Comparison of ENCODE assay signal across 8 cellular contexts in the genomic region with DNA sequence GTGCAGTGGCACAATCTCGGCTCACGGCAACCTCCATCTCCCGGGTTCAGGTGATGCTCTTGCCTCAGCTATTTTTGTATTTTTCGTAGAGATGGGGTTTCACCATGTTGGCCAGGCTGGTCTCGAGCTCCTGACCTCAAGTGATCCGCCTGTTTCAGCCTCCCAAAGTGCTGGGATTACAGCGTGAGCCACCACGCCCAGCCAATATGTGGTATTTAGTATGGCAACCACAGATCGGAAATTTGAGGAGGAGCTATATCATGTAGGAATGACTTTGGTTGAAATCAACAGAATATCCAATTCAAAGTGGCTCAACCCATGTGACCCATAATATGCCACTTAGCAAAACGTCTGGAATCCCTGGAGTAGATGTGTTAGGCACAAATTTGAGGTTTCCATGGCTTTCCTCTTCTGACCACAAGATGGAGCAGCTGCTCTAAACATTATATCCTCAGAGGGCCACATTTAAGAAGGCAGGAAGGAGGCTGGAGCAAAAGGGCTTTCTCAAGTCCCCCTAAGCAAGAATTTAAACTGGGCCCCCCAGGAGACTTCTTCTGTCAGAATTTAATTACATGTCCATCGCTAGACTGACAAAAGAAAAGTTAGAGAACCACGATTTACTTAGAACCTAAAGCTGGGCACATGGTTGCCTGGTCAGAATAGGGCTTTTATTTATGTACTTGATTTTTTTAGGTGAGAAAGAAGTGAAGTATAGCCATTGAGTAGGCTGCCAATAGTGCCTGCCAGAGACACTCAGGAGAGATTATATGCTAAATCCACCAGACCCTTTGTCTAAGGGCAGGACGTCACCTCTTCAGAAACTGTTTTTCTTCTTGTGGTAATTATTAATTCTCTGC. TPM values are rescaled to one million over a fixed set of nuclear protein-coding genes. Genes with fewer than 3 reads are reported as not detected.
DNase-seq lines count a peak whose midpoint lies in the region; ATAC-seq, FAIRE-seq and TF ChIP-seq lines count a peak whose summit lies in the region.

No MANE protein-coding gene starts in this region.

- peak; percentile 87 for FAIRE-seq in HepG2 (lab: Jason Lieb, UNC)

- H2AFZ ChIP-seq in ACC112 (ENCODE audit: low read length, unreplicated experiment), result peak overlapping the region; percentile 26
- H2AFZ ChIP-seq in HepG2 (ENCODE audit: low read length), result no peak overlapping the region

- no peak for TF ChIP-seq POLR2A in HepG2 (IDR thresholded peaks at IDR 0.05; ENCODE audit: insufficient read depth in 1 of 2, low read depth in 2 of 2, low read length in 2 of 2)

- 39% methylated on average over 13 of the region's 13 CpGs for WGBS in HepG2 (ENCODE audit: low lambda C conversion rate)

- DNase-seq in NCI-H146 treated with DMSO at 0.1 percent for 48 hours (lab: John Stamatoyannopoulos, UW; ENCODE audit: unreplicated experiment), result peak; percentile 64
- DNase-seq in SKM-1 (lab: John Stamatoyannopoulos, UW; ENCODE audit: unreplicated experiment), result peak; percentile 78
- peak; percentile 84 for DNase-seq in choroid plexus epithelial cell (ENCODE audit: low read depth)
- DNase-seq in HepG2 (ENCODE audit: low spot score), result peak; percentile 71
- DNase-seq in stimulated activated naive CD4-positive, alpha-beta T cell treated with Interleukin-2 at 50 U/mL for 16 hours (lab: John Stamatoyannopoulos, UW), result peak; percentile 5
- DNase-seq in cerebellar nuclear complex (lab: John Stamatoyannopoulos, UW), result no peak

- H3K27ac ChIP-seq in ACC112 (ENCODE audit: low read depth, low read length) (no peak overlapping the region), HepG2 (ENCODE audit: extremely low read length, insufficient read depth, low read length) (no peak overlapping the region)

- no peaks in the 10 kb centered on the region for H3K4me1 ChIP-seq in ACC112 (ENCODE audit: control insufficient read depth, insufficient read depth, low read length, unreplicated experiment)
- 0 out of 2 replicates have a peak, but pooled peaks cover 4% of the 10 kb centered on the region for H3K4me1 ChIP-seq in HepG2 (ENCODE audit: insufficient read depth, low read length)

- TF ChIP-seq CTCF in GM12873 (IDR thresholded peaks at IDR 0.05; ENCODE audit: insufficient read depth, low read depth, low read length, missing control alignments) (peak; percentile 89), choroid plexus epithelial cell (conservative IDR thresholded peaks at IDR 0.05; ENCODE audit: low read depth, low read length) (peak; percentile 90), HepG2 (CRISPR knock-in tag; IDR thresholded peaks at IDR 0.05) (peak; percentile 90)

- no peaks in the 10 kb centered on the region for H3K9me3 ChIP-seq in HepG2 (ENCODE audit: low read length)

- H3K27me3 ChIP-seq in ACC112 (ENCODE audit: insufficient read depth, low read length) (no peaks in the 10 kb centered on the region), HepG2 (ENCODE audit: control insufficient read depth in 1 of 2, insufficient read depth in 2 of 2, low read length in 2 of 2) (no peaks in the 10 kb centered on the region)

- H3K36me3 ChIP-seq in ACC112 (ENCODE audit: insufficient read depth, low read length) (no peaks in the 10 kb centered on the region), HepG2 (replicated peaks in 1 of 2; ENCODE audit: control insufficient read depth in 1 of 2, insufficient read depth in 2 of 2, low read length in 2 of 2) (no peaks in the 10 kb centered on the region)

- ATAC-seq in HepG2, result peak; percentile 89

- in situ Hi-C loops in HepG2 (cut with HindIII; ENCODE audit: extremely low pct_ligation_motif_present, low pct_unique_long_range_greater_than_20kb), result loop anchor here (25.0 kb wide), 1 partner anchor 727 kb away; no protein-coding TSS in a partner anchor

- no peaks in the 10 kb centered on the region for H3K79me2 ChIP-seq in ACC112 (ENCODE audit: control insufficient read depth, insufficient read depth, low read length, unreplicated experiment)
- H3K79me2 ChIP-seq in HepG2 (ENCODE audit: insufficient read depth, low read length), result no peaks in the 10 kb centered on the region

- no TSS peak for BruUV-seq in HepG2 (replicated peaks; lab: Mats Ljungman, UMichigan)

- no peak overlapping the region for H3K4me3 ChIP-seq in ACC112 (ENCODE audit: low read depth, low read length)
- no peak overlapping the region for H3K4me3 ChIP-seq in choroid plexus epithelial cell (ENCODE audit: low read depth, low read length)
- no peak overlapping the region for H3K4me3 ChIP-seq in HepG2 (replicated peaks in 1 of 3; ENCODE audit: insufficient read depth in 1 of 3, low read depth in 2 of 3, low read length in 3 of 3)

- H3K4me2 ChIP-seq in HepG2 (ENCODE audit: low read depth, low read length), result no peak overlapping the region

- POLR2A ChIA-PET in HepG2 (lab: Yijun Ruan, JAX), result interaction anchor here (1.5 kb wide), 1 partner anchor 10 kb away, joined by 4 read pairs; no protein-coding TSS in a partner anchor

- intact Hi-C loops in HepG2 (cut with micrococcal nuclease; ENCODE audit: unreplicated experiment), result loop anchor here (1.0 to 5.0 kb wide), 4 partner anchors 82 to 471 kb away; a partner anchor contains a TSS

- TF ChIP-seq RAD21 in HepG2 (CRISPR knock-in tag; IDR thresholded peaks at IDR 0.05), result peak; percentile 65

- H4K20me1 ChIP-seq in HepG2 (ENCODE audit: insufficient read depth, low read length), result no peaks in the 10 kb centered on the region

- CTCF ChIA-PET in HepG2 (lab: Yijun Ruan, JAX; ENCODE audit: low intra/inter-chr PET ratio, low total read pairs), result interaction anchor here (1.1 to 3.3 kb wide), 4 partner anchors 133 to 478 kb away, joined by 3 to 43 read pairs (median 4); no protein-coding TSS in a partner anchor

- H3K9ac ChIP-seq in HepG2 (ENCODE audit: insufficient read depth, low read depth, low read length), result no peak overlapping the region

- no peak for TF ChIP-seq EP300 in HepG2 (IDR thresholded peaks at IDR 0.05; ENCODE audit: low read depth in 2 of 2, low read length in 2 of 2)
- no peak for TF ChIP-seq EP300 in HepG2 (CRISPR knock-in tag; IDR thresholded peaks at IDR 0.05; ENCODE audit: borderline replicate concordance)

TF ChIP-seq in HepG2, 621 proteins besides CTCF, POLR2A, EP300 and RAD21 (continues in another document):
- TF ChIP-seq, protein P1, sequence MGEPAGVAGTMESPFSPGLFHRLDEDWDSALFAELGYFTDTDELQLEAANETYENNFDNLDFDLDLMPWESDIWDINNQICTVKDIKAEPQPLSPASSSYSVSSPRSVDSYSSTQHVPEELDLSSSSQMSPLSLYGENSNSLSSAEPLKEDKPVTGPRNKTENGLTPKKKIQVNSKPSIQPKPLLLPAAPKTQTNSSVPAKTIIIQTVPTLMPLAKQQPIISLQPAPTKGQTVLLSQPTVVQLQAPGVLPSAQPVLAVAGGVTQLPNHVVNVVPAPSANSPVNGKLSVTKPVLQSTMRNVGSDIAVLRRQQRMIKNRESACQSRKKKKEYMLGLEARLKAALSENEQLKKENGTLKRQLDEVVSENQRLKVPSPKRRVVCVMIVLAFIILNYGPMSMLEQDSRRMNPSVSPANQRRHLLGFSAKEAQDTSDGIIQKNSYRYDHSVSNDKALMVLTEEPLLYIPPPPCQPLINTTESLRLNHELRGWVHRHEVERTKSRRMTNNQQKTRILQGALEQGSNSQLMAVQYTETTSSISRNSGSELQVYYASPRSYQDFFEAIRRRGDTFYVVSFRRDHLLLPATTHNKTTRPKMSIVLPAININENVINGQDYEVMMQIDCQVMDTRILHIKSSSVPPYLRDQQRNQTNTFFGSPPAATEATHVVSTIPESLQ (CRISPR knock-in tag; conservative IDR thresholded peaks at IDR 0.05), result no peak
- TF ChIP-seq, protein P2, sequence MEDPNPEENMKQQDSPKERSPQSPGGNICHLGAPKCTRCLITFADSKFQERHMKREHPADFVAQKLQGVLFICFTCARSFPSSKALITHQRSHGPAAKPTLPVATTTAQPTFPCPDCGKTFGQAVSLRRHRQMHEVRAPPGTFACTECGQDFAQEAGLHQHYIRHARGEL (CRISPR knock-in tag; IDR thresholded peaks at IDR 0.05), result no peak
- TF ChIP-seq CBX2 (IDR thresholded peaks at IDR 0.05; ENCODE audit: low read depth, low read length), result no peak
- no peak for TF ChIP-seq CBX2 (CRISPR knock-in tag; IDR thresholded peaks at IDR 0.05; ENCODE audit: low read depth)
- TF ChIP-seq SMAD3 (CRISPR knock-in tag; IDR thresholded peaks at IDR 0.05), result 0 out of 2 replicates have a peak, but pooled peaks have one; percentile 29
- 0 out of 2 replicates have a peak, but pooled peaks have one; percentile 11 for TF ChIP-seq ETV5 (CRISPR knock-in tag; IDR thresholded peaks at IDR 0.05; ENCODE audit: borderline replicate concordance)
- TF ChIP-seq RARA (CRISPR knock-in tag; IDR thresholded peaks at IDR 0.05), result no peak
- peak; percentile 94 for TF ChIP-seq STAG1 (CRISPR knock-in tag; IDR thresholded peaks at IDR 0.05)
- TF ChIP-seq GATAD2A (CRISPR knock-in tag; IDR thresholded peaks at IDR 0.05), result 0 out of 2 replicates have a peak, but pooled peaks have one; percentile 14

RNA-seq across cellular contexts. Expression of a gene that starts 49.6 kb away (rescaled TPM):
- 26.6 and 33.4 TPM in 2 replicates for total RNA-seq in HepG2 (2016; rRNA removed; fragmentation: Illumina TruSeq; extraction: Trizol)
- 3.5 and 3.9 TPM in 2 replicates for total RNA-seq in HepG2 (2016; cell fraction: cytosol; rRNA removed; fragmentation: Illumina TruSeq; extraction: Trizol; ENCODE audit: low read depth)
- total RNA-seq in HepG2 (2016; cell fraction: insoluble cytoplasmic fraction; rRNA removed; fragmentation: Illumina TruSeq; extraction: Trizol), result 25.9 and 29.3 TPM in 2 replicates
- 11.7 and 12.0 TPM in 2 replicates for total RNA-seq in HepG2 (2016; cell fraction: membrane; rRNA removed; fragmentation: Illumina TruSeq; extraction: Trizol)
- total RNA-seq in HepG2 (2016; cell fraction: nucleus; rRNA removed; fragmentation: Illumina TruSeq; extraction: Trizol), result 31.8 and 37.1 TPM in 2 replicates
- polyA plus RNA-seq in HepG2 (2011; rRNA removed), result 22.4 and 26.0 TPM in 2 replicates
- polyA plus RNA-seq in HepG2 (2011; cell fraction: cytosol; rRNA removed), result 10.9 and 13.6 TPM in 2 replicates
- polyA plus RNA-seq in HepG2 (2011; cell fraction: nucleus; rRNA removed), result 38.3 and 45.6 TPM in 2 replicates
- 18.4 and 19.9 TPM in 2 replicates for polyA plus RNA-seq in HepG2 (2012)
- 0.83 and 1.1 TPM in 2 replicates for polyA plus RNA-seq in HepG2 (2016; cell fraction: cytosol; fragmentation: Illumina TruSeq; extraction: Trizol; ENCODE audit: low read depth)
- polyA plus RNA-seq in HepG2 (2016; cell fraction: insoluble cytoplasmic fraction; fragmentation: Illumina TruSeq; extraction: Trizol; ENCODE audit: low read depth), result 21.8 and 23.6 TPM in 2 replicates
- polyA plus RNA-seq in HepG2 (2016; cell fraction: membrane; fragmentation: Illumina TruSeq; extraction: Trizol; ENCODE audit: low read depth), result 3.7 and 3.8 TPM in 2 replicates
- 38.0 and 42.0 TPM in 2 replicates for polyA plus RNA-seq in HepG2 (2016; cell fraction: nucleus; fragmentation: Illumina TruSeq; extraction: Trizol; ENCODE audit: insufficient read depth, low read depth)
- 41.6 and 48.2 TPM in 2 replicates for polyA minus RNA-seq in HepG2 (2011; rRNA and poly(A)+ RNA removed; ENCODE audit: low replicate concordance)
- 16.7 and 18.5 TPM in 2 replicates for polyA minus RNA-seq in HepG2 (2011; cell fraction: cytosol; rRNA and poly(A)+ RNA removed)
- 54.3 and 55.9 TPM in 2 replicates for polyA minus RNA-seq in HepG2 (2011; cell fraction: nucleus; rRNA and poly(A)+ RNA removed)

Comparison
In these comparisons a context has a peak if more than half of its experiments do, and no peak if none do; other contexts are left out.
1. DNase-seq: peak in NCI-H146 treated with DMSO at 0.1 percent for 48 hours (single experiment), SKM-1 (single experiment), choroid plexus epithelial cell (single experiment), HepG2 (single experiment) and stimulated activated naive CD4-positive, alpha-beta T cell treated with Interleukin-2 at 50 U/mL for 16 hours (single experiment); none in cerebellar nuclear complex (0 of 2).
2. Peak in every context shown above with its lines, with median percentiles within 50 percentile points of each other: CTCF ChIP-seq.